Comparison of ENCODE assay signal across 9 cellular contexts in genomic region chr1:202589190-202589680, GRCh38.
A peak's percentile ranks its signal among the peaks of the same experiment; 100 is the strongest.
DNase-seq lines count a peak whose midpoint lies in the region; ATAC-seq, FAIRE-seq and TF ChIP-seq lines count a peak whose summit lies in the region.
"Had no signal": no experiment of that assay in that cellular context is flagged by ENCODE, and none has a peak within 500 bp of the region (broad histone marks: within the 10 kb centered on the region; RNA-seq: fewer than 3 reads in every experiment).

No MANE protein-coding gene starts in this region.

- H3K9me3 ChIP-seq in endothelial cell of umbilical vein (replicated peaks; ENCODE audit: control insufficient read depth, insufficient read depth, low read length) = no peaks in the 10 kb centered on the region
- H3K9me3 ChIP-seq in mucosa of descending colon = no peaks in the 10 kb centered on the region

- POLR2A ChIA-PET in endothelial cell of umbilical vein (lab: Charles Lee) = interaction anchor here (1.0 kb wide), 1 partner anchor 15 kb away, joined by 5 read pairs; no protein-coding TSS in a partner anchor

- dilution Hi-C loops in endothelial cell of umbilical vein (cut with MboI; ENCODE audit: extremely low pct_ligation_motif_present, low sequenced_read_pairs) = no loop called here

- ATAC-seq in mucosa of descending colon (peak; percentile 66), GM21737 (IDR thresholded peaks at IDR 0.05; ENCODE audit: unreplicated experiment) (no peak), HG03175 (IDR thresholded peaks at IDR 0.05; ENCODE audit: unreplicated experiment) (no peak)
- ATAC-seq in activated naive CD4-positive, alpha-beta T cell treated with anti-CD3 and anti-CD28 coated beads, Interleukin-2, amount 50 U/mL, for 72 hours = no peak

- no peak overlapping the region for H3K4me3 Mint-ChIP-seq in activated naive CD4-positive, alpha-beta T cell treated with anti-CD3 and anti-CD28 coated beads, Interleukin-2, amount 10 ng/mL, durations not matched to agents 7 days and 5 days

- DNase-seq in 8988T (peak; percentile 73), LHCN-M2 (ENCODE audit: low read depth) (peak; percentile 98), endothelial cell of umbilical vein (ENCODE audit: low read depth, low spot score) (peak; percentile 91), mucosa of descending colon (peak; percentile 53 to 65 (median 59))
- DNase-seq in activated naive CD4-positive, alpha-beta T cell treated with anti-CD3 and anti-CD28 coated beads, Interleukin-2, amount 50 U/mL, for 72 hours (ENCODE audit: low spot score in 2 of 2) = no peak
- no peak for DNase-seq in activated naive CD4-positive, alpha-beta T cell treated with anti-CD3 and anti-CD28 coated beads, Interleukin-2, amount 10 ng/mL, durations not matched to agents 7 days and 5 days

- H3K4me2 ChIP-seq in endothelial cell of umbilical vein (ENCODE audit: insufficient read depth, low read length) = peak overlapping the region; percentile 36

- H3K27me3 Mint-ChIP-seq in activated naive CD4-positive, alpha-beta T cell treated with anti-CD3 and anti-CD28 coated beads, Interleukin-2, amount 10 ng/mL, durations not matched to agents 7 days and 5 days = peaks cover 2% of the 10 kb centered on the region

- H3K36me3 Mint-ChIP-seq in activated naive CD4-positive, alpha-beta T cell treated with anti-CD3 and anti-CD28 coated beads, Interleukin-2, amount 50 U/mL, for 72 hours = no peaks in the 10 kb centered on the region
- no peaks in the 10 kb centered on the region for H3K36me3 Mint-ChIP-seq in activated naive CD4-positive, alpha-beta T cell treated with anti-CD3 and anti-CD28 coated beads, Interleukin-2, amount 10 ng/mL, durations not matched to agents 7 days and 5 days

- no peaks in the 10 kb centered on the region for H3K79me2 ChIP-seq in endothelial cell of umbilical vein (ENCODE audit: control insufficient read depth, insufficient read depth, low read length)

- peaks cover 2% of the 10 kb centered on the region for H3K4me1 Mint-ChIP-seq in activated naive CD4-positive, alpha-beta T cell treated with anti-CD3 and anti-CD28 coated beads, Interleukin-2, amount 10 ng/mL, durations not matched to agents 7 days and 5 days

- no peaks in the 10 kb centered on the region for H3K9me3 Mint-ChIP-seq in activated naive CD4-positive, alpha-beta T cell treated with anti-CD3 and anti-CD28 coated beads, Interleukin-2, amount 50 U/mL, for 72 hours
- no peaks in the 10 kb centered on the region for H3K9me3 Mint-ChIP-seq in activated naive CD4-positive, alpha-beta T cell treated with anti-CD3 and anti-CD28 coated beads, Interleukin-2, amount 10 ng/mL, durations not matched to agents 7 days and 5 days

- H3K9ac ChIP-seq in endothelial cell of umbilical vein (replicated peaks; ENCODE audit: extremely low read depth, insufficient read depth, low read length) = peak overlapping the region; percentile 51

- no peak for TF ChIP-seq CTCF in endothelial cell of umbilical vein (IDR thresholded peaks at IDR 0.05; ENCODE audit: extremely low read depth in 1 of 2, insufficient read depth in 1 of 2, low read depth in 1 of 2, low read length in 2 of 2)
- no peak for TF ChIP-seq CTCF in mucosa of descending colon (IDR thresholded peaks at IDR 0.05)

- peak overlapping the region; percentile 92 for H3K27ac ChIP-seq in endothelial cell of umbilical vein (ENCODE audit: insufficient read depth, low read depth, low read length)

- H3K9me1 ChIP-seq in endothelial cell of umbilical vein (replicated peaks; ENCODE audit: control insufficient read depth, extremely low read depth, insufficient read depth, low read length) = no peaks in the 10 kb centered on the region

- H3K4me3 ChIP-seq in endothelial cell of umbilical vein (replicated peaks in 1 of 3; ENCODE audit: insufficient read depth in 1 of 3, low read depth in 1 of 3, low read length in 3 of 3) (no peak overlapping the region), mucosa of descending colon (no peak overlapping the region)

- BruUV-seq in endothelial cell of umbilical vein (replicated peaks; lab: Mats Ljungman, UMichigan) = no TSS peak

- H4K20me1 ChIP-seq in endothelial cell of umbilical vein (replicated peaks; ENCODE audit: control insufficient read depth, extremely low read depth, insufficient read depth, low read length) = no peaks in the 10 kb centered on the region

- no peak overlapping the region for H2AFZ ChIP-seq in endothelial cell of umbilical vein (ENCODE audit: low read depth, low read length)

- peak; percentile 99 for FAIRE-seq in endothelial cell of umbilical vein (lab: Jason Lieb, UNC)
- FAIRE-seq: A204.1 had no signal

- peak; percentile 22 for TF ChIP-seq POLR2A in endothelial cell of umbilical vein (IDR thresholded peaks at IDR 0.05; ENCODE audit: low read depth, low read length)

- H3K27ac Mint-ChIP-seq in activated naive CD4-positive, alpha-beta T cell treated with anti-CD3 and anti-CD28 coated beads, Interleukin-2, amount 50 U/mL, for 72 hours = no peak overlapping the region
- no peak overlapping the region for H3K27ac Mint-ChIP-seq in activated naive CD4-positive, alpha-beta T cell treated with anti-CD3 and anti-CD28 coated beads, Interleukin-2, amount 10 ng/mL, durations not matched to agents 7 days and 5 days

- no peaks in the 10 kb centered on the region for H3K27me3 ChIP-seq in endothelial cell of umbilical vein (ENCODE audit: control insufficient read depth in 2 of 2, insufficient read depth in 2 of 2, low read length in 2 of 2)

- H3K4me1 ChIP-seq in endothelial cell of umbilical vein (ENCODE audit: control insufficient read depth, extremely low read depth, insufficient read depth, low read length) (peaks cover 51% of the 10 kb centered on the region), mucosa of descending colon (ENCODE audit: low read depth) (no peaks in the 10 kb centered on the region)

- no peaks in the 10 kb centered on the region for H3K36me3 ChIP-seq in endothelial cell of umbilical vein (ENCODE audit: control insufficient read depth in 2 of 2, extremely low read depth in 1 of 2, insufficient read depth in 2 of 2, low read length in 2 of 2)
- H3K36me3 ChIP-seq in mucosa of descending colon (ENCODE audit: low read depth) = no peaks in the 10 kb centered on the region

- intact Hi-C loops in endothelial cell of umbilical vein (cut with micrococcal nuclease) (loop anchor here (1.0 kb wide), 1 partner anchor 26 kb away; no protein-coding TSS in a partner anchor), mucosa of descending colon (cut with DNase I, micrococcal nuclease) (no loop called here)

- CTCF ChIA-PET in endothelial cell of umbilical vein (lab: Charles Lee) = interaction anchor here (0.8 to 2.1 kb wide), 10 partner anchors 9 to 129 kb away, joined by 3 to 10 read pairs (median 4); no protein-coding TSS in a partner anchor
- CTCF ChIA-PET in activated naive CD4-positive, alpha-beta T cell treated with anti-CD3 and anti-CD28 coated beads, Interleukin-2, amount 10 ng/mL, durations not matched to agents 7 days and 5 days (lab: Charles Lee) = interaction anchor here (0.6 to 0.7 kb wide), 2 partner anchors 27 to 31 kb away, joined by 3 read pairs; no protein-coding TSS in a partner anchor

TF ChIP-seq in endothelial cell of umbilical vein, 7 proteins besides CTCF, POLR2A, EP300 and RAD21:
- no peak for TF ChIP-seq MYC (IDR thresholded peaks at IDR 0.05; ENCODE audit: low read depth, low read length)
- TF ChIP-seq FOS (IDR thresholded peaks at IDR 0.05; ENCODE audit: borderline replicate concordance, insufficient read depth, low read length) = peak; percentile 77
- no peak for TF ChIP-seq GATA2 (IDR thresholded peaks at IDR 0.05; ENCODE audit: insufficient read depth, insufficient read length, low read depth, low read length)
- peak; percentile 99 for TF ChIP-seq JUN (IDR thresholded peaks at IDR 0.05; ENCODE audit: borderline replicate concordance, insufficient read depth, insufficient read length, low read depth)
- TF ChIP-seq MAX (IDR thresholded peaks at IDR 0.05; ENCODE audit: insufficient read depth, insufficient read length) = peak; percentile 47
- TF ChIP-seq POLR2AphosphoS5 (IDR thresholded peaks at IDR 0.05; ENCODE audit: insufficient read depth, low read depth, low read length) = peak; percentile 89
- no peak for TF ChIP-seq EZH2 (IDR thresholded peaks at IDR 0.05; ENCODE audit: borderline replicate concordance, low read depth, low read length, severe bottlenecking)

Comparison
In these comparisons a context has a peak if more than half of its experiments do, and no peak if none do; other contexts are left out.
1. DNase-seq: peak in 8988T (single experiment), LHCN-M2 (single experiment), endothelial cell of umbilical vein (single experiment) and mucosa of descending colon (3 of 3); none in activated naive CD4-positive, alpha-beta T cell treated with anti-CD3 and anti-CD28 coated beads, Interleukin-2, amount 50 U/mL, for 72 hours (0 of 2) and activated naive CD4-positive, alpha-beta T cell treated with anti-CD3 and anti-CD28 coated beads, Interleukin-2, amount 10 ng/mL, durations not matched to agents 7 days and 5 days (single experiment).